ENCODE assay signal across 2 cellular contexts in the genomic region with DNA sequence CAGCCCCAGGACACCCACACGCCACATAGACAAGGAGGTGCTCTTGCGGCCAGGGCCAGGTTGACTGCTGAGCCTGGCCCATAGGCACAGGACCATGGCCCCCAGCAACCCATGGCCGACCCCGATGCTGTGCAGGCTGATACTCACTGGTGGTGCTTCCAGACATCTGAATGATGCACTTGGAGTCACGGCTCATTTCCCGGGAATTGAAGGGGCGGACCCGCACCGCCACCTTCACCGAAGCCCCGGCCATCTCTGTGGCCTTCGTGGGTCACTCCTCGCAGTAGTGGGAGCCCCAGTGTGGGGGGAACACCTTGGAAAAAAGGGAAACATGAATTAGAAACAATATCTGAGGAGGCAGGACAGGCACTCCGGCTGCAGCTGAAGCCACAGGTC.
TF ChIP-seq lines count a peak whose summit lies in the region.

No MANE protein-coding gene starts in this region.

TF ChIP-seq in H1, 55 proteins besides CTCF, POLR2A, EP300 and RAD21:
- TF ChIP-seq PHF8 (conservative IDR thresholded peaks at IDR 0.05; ENCODE audit: low read depth, low read length): no peak
- no peak for TF ChIP-seq NRF1 (IDR thresholded peaks at IDR 0.05; ENCODE audit: low read depth, low read length)
- no peak for TF ChIP-seq RFX5 (IDR thresholded peaks at IDR 0.05; ENCODE audit: borderline replicate concordance, low read depth, low read length)
- no peak for TF ChIP-seq SP4 (IDR thresholded peaks at IDR 0.05; ENCODE audit: low read length)
- TF ChIP-seq TCF12 (IDR thresholded peaks at IDR 0.05; ENCODE audit: low read depth, low read length): no peak
- TF ChIP-seq TEAD4 (IDR thresholded peaks at IDR 0.05; ENCODE audit: low read depth, low read length): no peak
- TF ChIP-seq HDAC6 (IDR thresholded peaks at IDR 0.05; ENCODE audit: low read depth, low read length): no peak

TF ChIP-seq in SK-N-SH, 30 proteins besides CTCF, POLR2A, EP300 and RAD21:
- TF ChIP-seq EZH2phosphoT487 (IDR thresholded peaks at IDR 0.05; ENCODE audit: borderline replicate concordance, low read depth): no peak
- no peak for TF ChIP-seq RCOR1 (IDR thresholded peaks at IDR 0.05; ENCODE audit: low read length)
- TF ChIP-seq GATA2 (CRISPR knock-in tag; IDR thresholded peaks at IDR 0.05): no peak
- TF ChIP-seq JUND (IDR thresholded peaks at IDR 0.05): no peak
- TF ChIP-seq CHD2 (IDR thresholded peaks at IDR 0.05; ENCODE audit: low read length, partially characterized antibody): no peak
